Comparison of ENCODE assay signal across 1 cellular context in the genomic region with DNA sequence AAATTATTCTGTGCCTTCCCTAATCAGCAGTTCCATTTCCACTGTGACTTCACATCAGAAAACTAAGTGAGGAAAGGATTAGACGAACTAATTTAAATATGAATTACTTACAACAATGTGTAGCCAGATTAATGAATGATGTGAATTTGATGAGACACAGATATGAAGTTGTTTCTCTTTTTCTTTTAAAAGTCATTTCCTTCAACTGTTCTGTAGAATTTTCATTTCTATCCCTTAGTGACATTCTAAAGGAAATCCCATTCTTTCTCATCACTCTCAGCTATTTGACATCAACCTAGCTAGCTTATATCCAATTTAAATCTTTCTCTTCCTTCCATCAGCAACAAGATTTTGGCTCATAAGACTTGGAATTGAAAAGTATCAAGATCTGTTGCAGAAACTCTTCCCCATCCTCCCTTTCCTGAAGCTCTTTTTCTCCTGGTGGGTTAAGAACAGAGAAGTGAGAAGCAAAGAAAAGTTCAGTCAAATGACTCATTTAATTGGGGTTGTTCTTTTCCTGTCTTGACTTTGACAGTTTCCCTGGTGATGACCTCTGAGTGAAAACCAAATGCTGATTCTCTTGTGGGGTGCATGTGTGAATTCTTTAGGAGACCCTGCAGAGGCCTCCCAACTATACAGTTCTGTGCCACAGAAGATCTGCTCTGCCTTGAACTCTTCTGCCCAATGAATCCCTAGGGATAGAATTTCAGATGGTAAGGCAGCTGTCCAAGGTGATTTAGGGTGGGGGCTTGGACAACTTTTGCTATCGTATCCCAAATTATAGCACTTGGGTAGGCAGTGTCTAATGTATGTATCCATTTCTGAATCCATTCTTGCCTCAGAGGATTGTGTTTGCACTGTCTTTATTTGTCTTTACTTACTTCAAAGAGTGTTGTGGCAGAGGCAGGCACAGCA.
TF ChIP-seq lines count a peak whose summit lies in the region.

No MANE protein-coding gene starts in this region.

TF ChIP-seq in endothelial cell of umbilical vein, 7 proteins besides CTCF, POLR2A, EP300 and RAD21 (continued from another document):
- TF ChIP-seq POLR2AphosphoS5 (IDR thresholded peaks at IDR 0.05; ENCODE audit: insufficient read depth, low read depth, low read length) (no peak), EZH2 (IDR thresholded peaks at IDR 0.05; ENCODE audit: borderline replicate concordance, low read depth, low read length, severe bottlenecking) (no peak), FOS (IDR thresholded peaks at IDR 0.05; ENCODE audit: borderline replicate concordance, insufficient read depth, low read length) (peak; percentile 72)
- TF ChIP-seq, protein P1, sequence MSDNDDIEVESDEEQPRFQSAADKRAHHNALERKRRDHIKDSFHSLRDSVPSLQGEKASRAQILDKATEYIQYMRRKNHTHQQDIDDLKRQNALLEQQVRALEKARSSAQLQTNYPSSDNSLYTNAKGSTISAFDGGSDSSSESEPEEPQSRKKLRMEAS (IDR thresholded peaks at IDR 0.05; ENCODE audit: insufficient read depth, insufficient read length) = no peak
